Comparison of ENCODE assay signal across 15 cellular contexts in genomic region chr14:20476795-20477194, GRCh38. TPM values are rescaled to one million over a fixed set of nuclear protein-coding genes. Genes with fewer than 3 reads are reported as not detected.
A peak's percentile ranks its signal among the peaks of the same experiment; 100 is the strongest.
DNase-seq lines count a peak whose midpoint lies in the region; ATAC-seq and TF ChIP-seq lines count a peak whose summit lies in the region.
"Had no signal": no experiment of that assay in that cellular context is flagged by ENCODE, and none has a peak within 500 bp of the region (broad histone marks: within the 10 kb centered on the region; RNA-seq: fewer than 3 reads in every experiment).

No MANE protein-coding gene starts in this region.

- H3K27me3 Mint-ChIP-seq in activated naive CD8-positive, alpha-beta T cell treated with anti-CD3 and anti-CD28 coated beads, Interleukin-2, amount 10 ng/mL, durations not matched to agents 7 days and 5 days, result no peaks in the 10 kb centered on the region
- H3K27me3 Mint-ChIP-seq in natural killer cell (ENCODE audit: low read depth in 2 of 2), result no peaks in the 10 kb centered on the region
- H3K27me3 Mint-ChIP-seq: brain had no signal

- H3K79me2 ChIP-seq in SK-N-SH (ENCODE audit: insufficient read depth), result peaks cover 5% of the 10 kb centered on the region; the same call in 1 of the 2 replicates

- H2AK5ac ChIP-seq in IMR-90 (ENCODE audit: low read depth, low read length), result no peak overlapping the region

- peaks cover 66% of the 10 kb centered on the region for H3K36me3 Mint-ChIP-seq in activated naive CD8-positive, alpha-beta T cell treated with anti-CD3 and anti-CD28 coated beads, Interleukin-2, amount 10 ng/mL, durations not matched to agents 7 days and 5 days
- H3K36me3 Mint-ChIP-seq in natural killer cell, result peaks cover 22% of the 10 kb centered on the region

- H2AFZ ChIP-seq in SK-N-SH (ENCODE audit: low read depth) (no peak overlapping the region), IMR-90 (replicated peaks; ENCODE audit: low read length, poor library complexity) (no peak overlapping the region)
- H2AFZ ChIP-seq: GM23338 had no signal

- no peak overlapping the region for H3K23ac ChIP-seq in IMR-90 (ENCODE audit: low read depth, low read length)

- H3K4me3 ChIP-seq in SK-N-SH (ENCODE audit: low read depth in 2 of 2, low read length in 1 of 2) (no peak overlapping the region), IMR-90 (ENCODE audit: insufficient read depth, low read depth, low read length) (no peak overlapping the region), MG63 (no peak overlapping the region)
- H3K4me3 ChIP-seq: esophagus squamous epithelium, GM23338, suprapubic skin had no signal

- H2BK5ac ChIP-seq in IMR-90 (ENCODE audit: low read depth, low read length, poor library complexity, severe bottlenecking), result peak overlapping the region; percentile 2

- H3K27me3 ChIP-seq in SK-N-SH (ENCODE audit: insufficient read depth) (no peaks in the 10 kb centered on the region), IMR-90 (ENCODE audit: control insufficient read depth, insufficient read depth, low read length) (no peaks in the 10 kb centered on the region), MG63 (no peaks in the 10 kb centered on the region)
- H3K27me3 ChIP-seq: esophagus squamous epithelium, suprapubic skin had no signal

- intact Hi-C loops in IMR-90 (cut with micrococcal nuclease) (no loop called here), natural killer cell (cut with micrococcal nuclease) (no loop called here)

- H3K56ac ChIP-seq in IMR-90 (ENCODE audit: extremely low read depth, insufficient read depth, low read length), result no peak overlapping the region

- no peaks in the 10 kb centered on the region for H3K9me2 ChIP-seq in SK-N-SH

- no peak overlapping the region for H2AK9ac ChIP-seq in IMR-90 (replicated peaks; ENCODE audit: low read depth, low read length, poor library complexity)

- TF ChIP-seq RAD21 in SK-N-SH (IDR thresholded peaks at IDR 0.05; ENCODE audit: low read length) (no peak), IMR-90 (IDR thresholded peaks at IDR 0.05; ENCODE audit: low read length) (no peak)

- H4K5ac ChIP-seq in IMR-90 (ENCODE audit: low read depth, low read length), result no peak overlapping the region

- H3K4me1 ChIP-seq in SK-N-SH (ENCODE audit: control insufficient read depth in 1 of 2, insufficient read depth in 2 of 2, low read depth in 1 of 2, low read length in 1 of 2) (peaks cover 8 to 17% of the 10 kb centered on the region in 2 experiments; a peak in 3 of 4 replicates), IMR-90 (ENCODE audit: control insufficient read depth, insufficient read depth, low read length) (no peaks in the 10 kb centered on the region)

- no peaks in the 10 kb centered on the region; the same call in 1 of the 2 replicates for H3K9me1 ChIP-seq in IMR-90 (ENCODE audit: insufficient read depth, low read length)

- H3K27ac ChIP-seq in SK-N-SH (ENCODE audit: low read depth in 2 of 2, low read length in 1 of 2) (peak overlapping the region; percentile 29 to 40; a peak in 2 of 4 replicates), IMR-90 (ENCODE audit: insufficient read depth, low read length) (no peak overlapping the region)
- H3K27ac ChIP-seq: 22Rv1, suprapubic skin had no signal

- POLR2A ChIA-PET in SK-N-SH (lab: Yijun Ruan, JAX), result interaction anchor here (1.0 kb wide), 1 partner anchor 22 kb away, joined by 4 read pairs; the partner anchor contains the start of genes APEX1 and OSGEP
- POLR2A ChIA-PET in IMR-90 (lab: Charles Lee; ENCODE audit: unreplicated experiment), result no interaction called here
- POLR2A ChIA-PET in activated naive CD8-positive, alpha-beta T cell treated with anti-CD3 and anti-CD28 coated beads, Interleukin-2, amount 10 ng/mL, durations not matched to agents 7 days and 5 days (lab: Charles Lee), result interaction anchor here (1.1 to 1.5 kb wide), 2 partner anchors 13 to 15 kb away, joined by 3 to 6 read pairs; partner anchors contain the start of gene PIP4P1

- no peak overlapping the region for H3K18ac ChIP-seq in IMR-90 (ENCODE audit: low read depth, low read length)

- H3K9ac ChIP-seq in SK-N-SH, result no peak overlapping the region
- no peak overlapping the region for H3K9ac ChIP-seq in IMR-90 (ENCODE audit: low read depth, low read length)

- BruUV-seq in IMR-90 (replicated peaks; lab: Mats Ljungman, UMichigan), result no TSS peak

- CTCF ChIA-PET in SK-N-SH (lab: Yijun Ruan, JAX) (interaction anchor here (1.3 kb wide), 1 partner anchor 137 kb away, joined by 3 read pairs; no protein-coding TSS in a partner anchor), IMR-90 (lab: Yijun Ruan, JAX) (no interaction called here)

- no peak for TF ChIP-seq CTCF in SK-N-SH (IDR thresholded peaks at IDR 0.05)
- TF ChIP-seq CTCF in IMR-90 (conservative IDR thresholded peaks at IDR 0.05; ENCODE audit: low read depth, low read length), result no peak
- no peak for TF ChIP-seq CTCF in natural killer cell (IDR thresholded peaks at IDR 0.05)

- H2BK20ac ChIP-seq in IMR-90 (ENCODE audit: low read depth, low read length), result no peak overlapping the region

- peak overlapping the region in 1 of 2 experiments; percentile 8; a peak in 3 of 4 replicates for H4K8ac ChIP-seq in IMR-90 (ENCODE audit: low read depth in 2 of 2, low read length in 2 of 2)

- H3K9me3 ChIP-seq in SK-N-SH (no peaks in the 10 kb centered on the region), IMR-90 (ENCODE audit: control insufficient read depth, insufficient read depth, low read length) (no peaks in the 10 kb centered on the region), MG63 (no peaks in the 10 kb centered on the region)
- H3K9me3 ChIP-seq: esophagus squamous epithelium, suprapubic skin had no signal

- 0 out of 3 replicates have a peak overlapping the region, but pooled peaks have one; percentile 27 for H2BK15ac ChIP-seq in IMR-90 (ENCODE audit: low read depth, low read length)

- no peak overlapping the region for H2BK120ac ChIP-seq in IMR-90 (ENCODE audit: low read depth, low read length)

- H4K91ac ChIP-seq in IMR-90 (ENCODE audit: insufficient read depth, low read depth, low read length), result no peak overlapping the region

- H4K20me1 ChIP-seq in SK-N-SH (ENCODE audit: insufficient read depth) (no peaks in the 10 kb centered on the region), IMR-90 (ENCODE audit: insufficient read depth, low read length) (no peaks in the 10 kb centered on the region)

- no peaks in the 10 kb centered on the region for H3K9me3 Mint-ChIP-seq in activated naive CD8-positive, alpha-beta T cell treated with anti-CD3 and anti-CD28 coated beads, Interleukin-2, amount 10 ng/mL, durations not matched to agents 7 days and 5 days
- no peaks in the 10 kb centered on the region for H3K9me3 Mint-ChIP-seq in natural killer cell
- H3K9me3 Mint-ChIP-seq: brain, GM23338 had no signal

- 91% methylated on average over 5 of the region's 5 CpGs for whole genome bisulfite sequencing in SK-N-SH (ENCODE audit: low lambda C conversion rate)
- WGBS in IMR-90 (ENCODE audit: extremely low coverage in 2 of 2, insufficient read length in 1 of 2), 2 experiments, result 100% methylated on average over 1 of the region's 5 CpGs; no CpG with 5 or more reads in 1 of the 2 experiments

- H3K79me1 ChIP-seq in IMR-90 (ENCODE audit: low read depth in 1 of 2, low read length in 2 of 2), result peaks cover 3% of the 10 kb centered on the region in 2 experiments; a peak in 1 of 4 replicates

- no peak for TF ChIP-seq EP300 in SK-N-SH (IDR thresholded peaks at IDR 0.05; ENCODE audit: borderline replicate concordance in 1 of 2, low read depth in 1 of 2, low read length in 1 of 2)

- DNase-seq in SK-N-SH (no peak), IMR-90 (no peak), natural killer cell (no peak), MG63 (no peak), epidermal melanocyte (ENCODE audit: insufficient read length, low spot score) (no peak)
- DNase-seq in activated naive CD8-positive, alpha-beta T cell treated with anti-CD3 and anti-CD28 coated beads, Interleukin-2, amount 10 ng/mL, durations not matched to agents 7 days and 5 days, result no peak
- DNase-seq in stimulated activated CD4-positive, alpha-beta T cell treated with anti-CD3 and anti-CD28 coated beads, Interleukin-12 subunit alpha, Interleukin-12 subunit beta, amount 100 ng/mL, for 4 hours, result no peak
- DNase-seq: esophagus squamous epithelium, NCI-H1694 had no signal

- no peaks in the 10 kb centered on the region for H3F3A ChIP-seq in SK-N-SH (replicated peaks; ENCODE audit: insufficient read depth)

- in situ Hi-C loops in IMR-90 (cut with MboI; ENCODE audit: low sequenced_read_pairs), result no loop called here

- H3K4me2 ChIP-seq in SK-N-SH, result peak overlapping the region; percentile 43; the same call in 1 of the 2 replicates
- no peak overlapping the region for H3K4me2 ChIP-seq in IMR-90 (ENCODE audit: low read depth, low read length)
- H3K4me2 ChIP-seq: GM23338 had no signal

- H3K4me1 Mint-ChIP-seq in activated naive CD8-positive, alpha-beta T cell treated with anti-CD3 and anti-CD28 coated beads, Interleukin-2, amount 10 ng/mL, durations not matched to agents 7 days and 5 days, result peaks cover 46% of the 10 kb centered on the region
- peaks cover 40 to 46% of the 10 kb centered on the region in 2 donors for H3K4me1 Mint-ChIP-seq in natural killer cell

- H3K27ac Mint-ChIP-seq in activated naive CD8-positive, alpha-beta T cell treated with anti-CD3 and anti-CD28 coated beads, Interleukin-2, amount 10 ng/mL, durations not matched to agents 7 days and 5 days, result peak overlapping the region; percentile 93
- H3K27ac Mint-ChIP-seq in natural killer cell, result peak overlapping the region; percentile 82 to 85

- ATAC-seq in SK-N-SH treated with all-trans-retinoic acid at 6 μM for 48 hours (no peak), IMR-90 (ENCODE audit: low read depth) (no peak), natural killer cell (no peak)
- no peak for ATAC-seq in activated naive CD8-positive, alpha-beta T cell treated with anti-CD3 and anti-CD28 coated beads, Interleukin-2, amount 10 ng/mL, durations not matched to agents 7 days and 5 days (ENCODE audit: low read depth)
- ATAC-seq: GM23338 had no signal

- TF ChIP-seq POLR2A in IMR-90 (IDR thresholded peaks at IDR 0.05; ENCODE audit: low read depth, low read length), result no peak

- H3K36me3 ChIP-seq in SK-N-SH (replicated peaks in 1 of 2; ENCODE audit: control insufficient read depth in 1 of 2, insufficient read depth in 2 of 2, low read length in 1 of 2) (peaks cover 12 to 29% of the 10 kb centered on the region in 2 experiments), IMR-90 (ENCODE audit: control insufficient read depth, insufficient read depth, low read length) (peaks cover 10% of the 10 kb centered on the region), MG63 (peaks cover 4% of the 10 kb centered on the region; the same call in 1 of the 2 replicates)

- peak overlapping the region; percentile 72 for H3K4me3 Mint-ChIP-seq in activated naive CD8-positive, alpha-beta T cell treated with anti-CD3 and anti-CD28 coated beads, Interleukin-2, amount 10 ng/mL, durations not matched to agents 7 days and 5 days
- H3K4me3 Mint-ChIP-seq in natural killer cell, result peak overlapping the region; percentile 56
- H3K4me3 Mint-ChIP-seq: GM23338 had no signal

- dilution Hi-C loops in IMR-90 (cut with HindIII; ENCODE audit: low sequenced_read_pairs, unreplicated experiment), result no loop called here

- no peak overlapping the region for H3K4ac ChIP-seq in IMR-90 (ENCODE audit: low read depth, low read length)

- no peak overlapping the region for H3K14ac ChIP-seq in IMR-90 (replicated peaks; ENCODE audit: low read depth, low read length)

RNA-seq across cellular contexts. Expression of gene PNP, which starts 7.6 kb away (rescaled TPM):
- polyA plus RNA-seq in SK-N-SH (2012; rRNA removed), result 29.8 and 38.2 TPM in 2 replicates
- polyA plus RNA-seq in SK-N-SH (2012; cell fraction: cytosol; rRNA removed), result 24.6 and 32.4 TPM in 2 replicates
- 21.8 and 41.6 TPM in 2 replicates for polyA plus RNA-seq in SK-N-SH (2012; cell fraction: nucleus; rRNA removed)
- total RNA-seq in IMR-90 (2012; rRNA removed), result 60.3 and 68.8 TPM in 2 replicates
- polyA plus RNA-seq in IMR-90 (2012; rRNA removed), result 49.0 and 53.4 TPM in 2 replicates
- polyA plus RNA-seq in IMR-90 (2012; cell fraction: cytosol; rRNA removed), result 21.6 and 34.3 TPM in 2 replicates
- polyA plus RNA-seq in IMR-90 (2012; cell fraction: nucleus; rRNA removed; ENCODE audit: low replicate concordance), result 37.0 and 143 TPM in 2 replicates
- 100 to 1,000 TPM; 135 to 141 TPM for total RNA-seq in activated naive CD8-positive, alpha-beta T cell treated with anti-CD3 and anti-CD28 coated beads, Interleukin-2, amount 10 ng/mL, durations not matched to agents 7 days and 5 days
- 10 to 100 TPM; 49.5 to 76.8 (median 51.8) TPM for total RNA-seq in natural killer cell
- 21.3 and 26.7 TPM in 2 replicates for total RNA-seq in MG63 (2014; rRNA removed; shearing (Covaris generic); ENCODE audit: low replicate concordance)

RNA-seq across cellular contexts. Expression of gene PIP4P1, which starts 15.6 kb away (rescaled TPM):
- polyA plus RNA-seq in SK-N-SH (2012; rRNA removed), result 30.7 and 38.9 TPM in 2 replicates
- 19.5 and 25.1 TPM in 2 replicates for polyA plus RNA-seq in SK-N-SH (2012; cell fraction: cytosol; rRNA removed)
- 71.7 and 88.9 TPM in 2 replicates for polyA plus RNA-seq in SK-N-SH (2012; cell fraction: nucleus; rRNA removed)
- 15.0 and 15.2 TPM in 2 replicates for total RNA-seq in IMR-90 (2012; rRNA removed)
- 27.2 and 27.8 TPM in 2 replicates for polyA plus RNA-seq in IMR-90 (2012; rRNA removed)
- polyA plus RNA-seq in IMR-90 (2012; cell fraction: cytosol; rRNA removed), result 13.3 and 24.4 TPM in 2 replicates
- polyA plus RNA-seq in IMR-90 (2012; cell fraction: nucleus; rRNA removed; ENCODE audit: low replicate concordance), result 70.6 and 153 TPM in 2 replicates
- total RNA-seq in activated naive CD8-positive, alpha-beta T cell treated with anti-CD3 and anti-CD28 coated beads, Interleukin-2, amount 10 ng/mL, durations not matched to agents 7 days and 5 days, result 10 to 100 TPM; 42.4 to 45.8 TPM
- 10 to 100 TPM; 61.5 to 68.2 (median 63.3) TPM for total RNA-seq in natural killer cell
- 21.4 and 23.3 TPM in 2 replicates for total RNA-seq in MG63 (2014; rRNA removed; shearing (Covaris generic); ENCODE audit: low replicate concordance)

RNA-seq across cellular contexts. Expression of gene APEX1, which starts 21.8 kb away (rescaled TPM):
- polyA plus RNA-seq in SK-N-SH (2012; rRNA removed), result 279 and 291 TPM in 2 replicates
- polyA plus RNA-seq in SK-N-SH (2012; cell fraction: cytosol; rRNA removed), result 279 and 296 TPM in 2 replicates
- 294 and 297 TPM in 2 replicates for polyA plus RNA-seq in SK-N-SH (2012; cell fraction: nucleus; rRNA removed)
- total RNA-seq in IMR-90 (2012; rRNA removed), result 125 and 141 TPM in 2 replicates
- 241 and 242 TPM in 2 replicates for polyA plus RNA-seq in IMR-90 (2012; rRNA removed)
- polyA plus RNA-seq in IMR-90 (2012; cell fraction: cytosol; rRNA removed), result 115 and 191 TPM in 2 replicates
- 85.5 and 208 TPM in 2 replicates for polyA plus RNA-seq in IMR-90 (2012; cell fraction: nucleus; rRNA removed; ENCODE audit: low replicate concordance)
- total RNA-seq in activated naive CD8-positive, alpha-beta T cell treated with anti-CD3 and anti-CD28 coated beads, Interleukin-2, amount 10 ng/mL, durations not matched to agents 7 days and 5 days, result 100 to 1,000 TPM; 118 to 123 TPM
- total RNA-seq in natural killer cell, result 10 to 100 TPM; 66.0 to 77.6 (median 74.9) TPM
- 145 and 217 TPM in 2 replicates for total RNA-seq in MG63 (2014; rRNA removed; shearing (Covaris generic); ENCODE audit: low replicate concordance)

RNA-seq across cellular contexts. Expression of gene OSGEP, which starts 22.2 kb away (rescaled TPM):
- 32.9 and 38.7 TPM in 2 replicates for polyA plus RNA-seq in SK-N-SH (2012; rRNA removed)
- polyA plus RNA-seq in SK-N-SH (2012; cell fraction: cytosol; rRNA removed), result 18.2 and 24.9 TPM in 2 replicates
- polyA plus RNA-seq in SK-N-SH (2012; cell fraction: nucleus; rRNA removed), result 119 and 124 TPM in 2 replicates
- total RNA-seq in IMR-90 (2012; rRNA removed), result 32.4 and 38.0 TPM in 2 replicates
- polyA plus RNA-seq in IMR-90 (2012; rRNA removed), result 23.1 and 24.7 TPM in 2 replicates
- polyA plus RNA-seq in IMR-90 (2012; cell fraction: cytosol; rRNA removed), result 34.4 and 36.2 TPM in 2 replicates
- 144 and 145 TPM in 2 replicates for polyA plus RNA-seq in IMR-90 (2012; cell fraction: nucleus; rRNA removed; ENCODE audit: low replicate concordance)
- 10 to 100 TPM; 63.5 to 65.3 TPM for total RNA-seq in activated naive CD8-positive, alpha-beta T cell treated with anti-CD3 and anti-CD28 coated beads, Interleukin-2, amount 10 ng/mL, durations not matched to agents 7 days and 5 days
- 10 to 100 TPM; 60.1 to 65.4 (median 63.3) TPM for total RNA-seq in natural killer cell
- total RNA-seq in MG63 (2014; rRNA removed; shearing (Covaris generic); ENCODE audit: low replicate concordance), result 31.7 and 47.5 TPM in 2 replicates

RNA-seq across cellular contexts. Expression of gene RNASE10, which starts 28.5 kb away (rescaled TPM):
- polyA plus RNA-seq in SK-N-SH (2012; rRNA removed) (not detected in 2 replicates), IMR-90 (2012; rRNA removed) (not detected in 2 replicates)
- not detected in 2 replicates for polyA plus RNA-seq in SK-N-SH (2012; cell fraction: cytosol; rRNA removed)
- 0.04 TPM in 1 of 2 replicates, not detected in the other for polyA plus RNA-seq in SK-N-SH (2012; cell fraction: nucleus; rRNA removed)
- total RNA-seq in IMR-90 (2012; rRNA removed) (not detected in 2 replicates), natural killer cell (1 to 10 TPM in 1 of 3 donors, under 1 TPM in 1, not detected in 1; 0.96 to 1.1 TPM)
- not detected in 2 replicates for polyA plus RNA-seq in IMR-90 (2012; cell fraction: cytosol; rRNA removed)
- polyA plus RNA-seq in IMR-90 (2012; cell fraction: nucleus; rRNA removed; ENCODE audit: low replicate concordance), result not detected in 2 replicates
- total RNA-seq in activated naive CD8-positive, alpha-beta T cell treated with anti-CD3 and anti-CD28 coated beads, Interleukin-2, amount 10 ng/mL, durations not matched to agents 7 days and 5 days, result 1 to 10 TPM in 1 of 2 experiments, under 1 TPM in 1; 0.44 to 1.2 TPM
- not detected in 2 replicates for total RNA-seq in MG63 (2014; rRNA removed; shearing (Covaris generic); ENCODE audit: low replicate concordance)
- total RNA-seq: esophagus squamous epithelium, GM23338, renal cortical epithelial cell, suprapubic skin had no signal
